Comparison of ENCODE assay signal across 10 cellular contexts in the genomic region with DNA sequence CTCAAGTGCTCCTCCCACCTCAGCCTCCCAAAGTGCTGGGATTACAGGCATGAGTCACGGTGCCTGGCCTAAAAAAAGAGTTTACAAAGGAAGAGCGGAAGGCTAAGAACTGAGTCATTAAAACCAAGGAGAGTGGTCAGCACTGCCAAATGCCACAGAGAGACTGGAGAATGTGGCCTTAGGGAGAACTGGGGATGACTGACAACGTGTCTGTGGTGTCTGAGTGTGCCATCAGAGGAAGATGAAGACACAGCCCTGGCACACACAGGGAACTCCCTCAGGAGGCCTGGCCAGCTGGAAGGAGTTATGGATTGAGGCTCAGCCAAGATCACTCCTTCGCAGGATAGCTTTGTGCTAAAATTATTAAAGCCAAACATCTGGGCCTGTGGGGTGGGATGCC. TPM values are rescaled to one million over a fixed set of nuclear protein-coding genes. Genes with fewer than 3 reads are reported as not detected.
DNase-seq lines count a peak whose midpoint lies in the region; ATAC-seq and TF ChIP-seq lines count a peak whose summit lies in the region.
"Had no signal": no experiment of that assay in that cellular context is flagged by ENCODE, and none has a peak within 500 bp of the region (broad histone marks: within the 10 kb centered on the region; RNA-seq: fewer than 3 reads in every experiment).

No MANE protein-coding gene starts in this region.

- peak; percentile 98 for DNase-seq in AG09319 (ENCODE audit: extremely low read depth, low read depth)
- peak; percentile 98 for DNase-seq in MG63
- DNase-seq in mammary epithelial cell, result peak; percentile 99
- DNase-seq in left lung, result no peak
- DNase-seq in KG1 (lab: John Stamatoyannopoulos, UW), result no peak
- no peak for DNase-seq in stimulated activated naive CD8-positive, alpha-beta T cell treated with anti-CD3 and anti-CD28 coated beads, Interleukin-15, Interleukin-2, amounts not matched to agents 100 U/mL and 50 U/mL, for 24 hours
- DNase-seq: activated naive CD4-positive, alpha-beta T cell; DMS79 had no signal

- H3K79me2 ChIP-seq in mammary epithelial cell (ENCODE audit: insufficient read depth, low read length), result no peaks in the 10 kb centered on the region

- H3K4me1 ChIP-seq in mammary epithelial cell (ENCODE audit: insufficient read depth, low read length) (peaks cover 29% of the 10 kb centered on the region), left lung (peaks cover 2 to 14% of the 10 kb centered on the region in 2 donors)

- peak; percentile 73 for ATAC-seq in left lung
- ATAC-seq in GM19467 (IDR thresholded peaks at IDR 0.05; ENCODE audit: unreplicated experiment), result no peak
- no peak for ATAC-seq in GM21576 (IDR thresholded peaks at IDR 0.05; ENCODE audit: unreplicated experiment)
- ATAC-seq in stimulated activated naive CD8-positive, alpha-beta T cell treated with anti-CD3 and anti-CD28 coated beads, Interleukin-15, Interleukin-2, amounts not matched to agents 100 U/mL and 50 U/mL, for 24 hours, result no peak

- no peak overlapping the region for H3K27ac ChIP-seq in mammary epithelial cell (ENCODE audit: insufficient read depth, low read depth, low read length)
- H3K27ac ChIP-seq in left lung, result no peak overlapping the region

- dilution Hi-C loops in mammary epithelial cell (cut with HindIII; ENCODE audit: low sequenced_read_pairs), result no loop called here

- H4K20me1 ChIP-seq in mammary epithelial cell (ENCODE audit: insufficient read depth, low read length), result peaks cover 9% of the 10 kb centered on the region

- no peaks in the 10 kb centered on the region for H3K9me3 ChIP-seq in MG63
- no peaks in the 10 kb centered on the region for H3K9me3 ChIP-seq in mammary epithelial cell (replicated peaks; ENCODE audit: insufficient read depth, low read length)
- no peaks in the 10 kb centered on the region for H3K9me3 ChIP-seq in left lung

- TF ChIP-seq CTCF in AG09319 (IDR thresholded peaks at IDR 0.05; ENCODE audit: low read depth, low read length) (no peak), mammary epithelial cell (conservative IDR thresholded peaks at IDR 0.05 in 1 of 2, IDR thresholded peaks at IDR 0.05 in 1 of 2; ENCODE audit: extremely low read depth in 1 of 2, insufficient read depth in 1 of 2, low read depth in 1 of 2, low read length in 2 of 2) (no peak), left lung (IDR thresholded peaks at IDR 0.05) (no peak)

- H3K4me3 ChIP-seq in MG63 (no peak overlapping the region), mammary epithelial cell (replicated peaks in 1 of 3; ENCODE audit: insufficient read depth in 1 of 3, low read depth in 2 of 3, low read length in 3 of 3) (no peak overlapping the region), left lung (no peak overlapping the region)

- in situ Hi-C loops in mammary epithelial cell (cut with MboI; ENCODE audit: low sequenced_read_pairs in 2 of 2), result no loop called here

- 4% methylated on average over 4 of the region's 4 CpGs for WGBS in mammary epithelial cell (ENCODE audit: low coverage, missing lambda C conversion rate)

- BruUV-seq in mammary epithelial cell (replicated peaks; lab: Mats Ljungman, UMichigan), result no TSS peak

- H3K4me2 ChIP-seq in mammary epithelial cell (ENCODE audit: insufficient read depth, low read depth, low read length), result peak overlapping the region; percentile 34

- H3K27me3 ChIP-seq in MG63, result peaks cover 22% of the 10 kb centered on the region
- peaks cover 10% of the 10 kb centered on the region for H3K27me3 ChIP-seq in mammary epithelial cell (ENCODE audit: insufficient read depth, low read length)
- H3K27me3 ChIP-seq in left lung, result peaks cover 22 to 69% of the 10 kb centered on the region in 2 donors

- H3K36me3 ChIP-seq in MG63, result no peaks in the 10 kb centered on the region
- H3K36me3 ChIP-seq in mammary epithelial cell (ENCODE audit: insufficient read depth, low read length), result no peaks in the 10 kb centered on the region
- no peaks in the 10 kb centered on the region for H3K36me3 ChIP-seq in left lung

- no peak overlapping the region for H3K9ac ChIP-seq in mammary epithelial cell (ENCODE audit: insufficient read depth, low read length)

- CTCF ChIA-PET in mammary epithelial cell (lab: Charles Lee; ENCODE audit: low non-redundant PET), result no interaction called here

- no peak overlapping the region for H2AFZ ChIP-seq in mammary epithelial cell (ENCODE audit: low read depth, low read length)

- intact Hi-C loops in mammary epithelial cell (cut with micrococcal nuclease), result no loop called here
- intact Hi-C loops in left lung (cut with DNase I), result no loop called here

RNA-seq across cellular contexts. Expression of a gene that starts 3.9 kb away (rescaled TPM):
- not detected in 2 replicates for total RNA-seq in MG63 (2014; rRNA removed; shearing (Covaris generic); ENCODE audit: low replicate concordance)
- total RNA-seq in mammary epithelial cell, result 1 to 10 TPM; 1.0 to 3.7 TPM
- 3.7 TPM for polyA plus RNA-seq in mammary epithelial cell
- 1.1 TPM for polyA minus RNA-seq in mammary epithelial cell
- total RNA-seq in left lung, result under 1 TPM; 0.08 to 0.26 TPM

RNA-seq across cellular contexts. Expression of a gene that starts 27.3 kb away (rescaled TPM):
- 0.03 TPM in 1 of 2 replicates, not detected in the other for total RNA-seq in MG63 (2014; rRNA removed; shearing (Covaris generic); ENCODE audit: low replicate concordance)
- total RNA-seq in mammary epithelial cell (under 1 TPM in 1 of 2 donors, not detected in 1; 0.17 TPM), left lung (under 1 TPM; 0.12 to 0.13 TPM)
- polyA plus RNA-seq in mammary epithelial cell, result 0.12 TPM
- polyA minus RNA-seq in mammary epithelial cell, result not detected

Comparison
In these comparisons a context has a peak if more than half of its experiments do, and no peak if none do; other contexts are left out.
1. DNase-seq: peak in AG09319 (single experiment), MG63 (single experiment) and mammary epithelial cell (single experiment); none in left lung (0 of 2), KG1 (single experiment) and stimulated activated naive CD8-positive, alpha-beta T cell treated with anti-CD3 and anti-CD28 coated beads, Interleukin-15, Interleukin-2, amounts not matched to agents 100 U/mL and 50 U/mL, for 24 hours (single experiment).